Comparison of ENCODE assay signal across 19 cellular contexts in the genomic region with DNA sequence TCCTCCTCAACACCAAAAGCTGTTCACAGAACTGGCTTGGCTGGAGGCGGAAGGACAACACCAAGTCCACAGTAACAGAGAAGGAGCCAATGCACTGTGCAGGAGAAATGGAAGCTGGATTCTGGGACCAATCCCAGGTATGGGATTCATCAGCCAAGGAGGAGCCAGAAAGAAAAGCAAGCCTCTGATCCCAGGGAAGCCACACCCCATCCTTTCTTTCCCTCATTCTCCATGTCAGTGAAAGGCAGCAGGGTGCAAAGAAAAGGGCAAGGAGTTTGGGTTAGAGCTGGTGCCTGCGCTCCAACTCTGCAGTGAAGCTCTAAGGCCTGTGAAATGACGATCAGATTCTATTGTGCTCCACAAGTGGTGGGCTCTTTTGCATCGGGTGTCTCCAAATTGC. TPM values are rescaled to one million over a fixed set of nuclear protein-coding genes. Genes with fewer than 3 reads are reported as not detected.
DNase-seq lines count a peak whose midpoint lies in the region; TF ChIP-seq lines count a peak whose summit lies in the region.
"Had no signal": no experiment of that assay in that cellular context is flagged by ENCODE, and none has a peak within 500 bp of the region (broad histone marks: within the 10 kb centered on the region; RNA-seq: fewer than 3 reads in every experiment).

No MANE protein-coding gene starts in this region.

- H3K79me2 ChIP-seq in GM23248 (ENCODE audit: insufficient read depth) (peaks cover 81% of the 10 kb centered on the region), neural progenitor cell (ENCODE audit: low read depth) (peaks cover 58% of the 10 kb centered on the region)

- H3K9me3 ChIP-seq in GM23248 (ENCODE audit: low read depth), result no peaks in the 10 kb centered on the region
- no peaks in the 10 kb centered on the region for H3K9me3 ChIP-seq in esophagus squamous epithelium
- no peaks in the 10 kb centered on the region for H3K9me3 ChIP-seq in neural progenitor cell (ENCODE audit: low read depth)
- H3K9me3 ChIP-seq: adrenal gland, gastrocnemius medialis, neutrophil, right lobe of liver had no signal

- H3K36me3 Mint-ChIP-seq in neural progenitor cell, result peaks cover 10% of the 10 kb centered on the region
- H3K36me3 Mint-ChIP-seq in osteocyte (ENCODE audit: unreplicated experiment), result peaks cover 1% of the 10 kb centered on the region

- H2AFZ ChIP-seq in GM23248, result no peak overlapping the region
- H2AFZ ChIP-seq in neural progenitor cell (replicated peaks), result no peak overlapping the region

- H3K36me3 ChIP-seq in GM23248 (ENCODE audit: low read depth) (no peaks in the 10 kb centered on the region), esophagus squamous epithelium (peaks cover 0 to 8% (median 6%) of the 10 kb centered on the region in 3 donors), neural progenitor cell (no peaks in the 10 kb centered on the region)
- H3K36me3 ChIP-seq: adrenal gland, gastrocnemius medialis, neutrophil, right lobe of liver had no signal

- H3K27ac ChIP-seq in GM23248 (no peak overlapping the region), esophagus squamous epithelium (peak overlapping the region in 3 of 4 donors; percentile 45 to 59 (median 57)), neural progenitor cell (peak overlapping the region; percentile 51)
- H3K27ac ChIP-seq: neutrophil, right lobe of liver, VCaP had no signal

- H3K4me2 ChIP-seq in GM23248 (ENCODE audit: unreplicated experiment) (no peak overlapping the region), neural progenitor cell (peak overlapping the region; percentile 67)

- H4K20me1 ChIP-seq in GM23248 (ENCODE audit: insufficient read depth), result no peaks in the 10 kb centered on the region
- H4K20me1 ChIP-seq in neural progenitor cell (ENCODE audit: low read depth), result peaks cover 90% of the 10 kb centered on the region

- H3K4me3 ChIP-seq in GM23248 (no peak overlapping the region), esophagus squamous epithelium (no peak overlapping the region), neural progenitor cell (no peak overlapping the region)
- H3K4me3 ChIP-seq: adrenal gland, gastrocnemius medialis, right lobe of liver had no signal

- H3K4me3 Mint-ChIP-seq in neural progenitor cell, result peak overlapping the region; percentile 33
- H3K4me3 Mint-ChIP-seq in osteocyte (ENCODE audit: unreplicated experiment), result no peak overlapping the region
- H3K4me3 Mint-ChIP-seq: activated CD4-positive, alpha-beta memory T cell treated with anti-CD3 and anti-CD28 coated beads, Interleukin-2, amount 10 ng/mL, durations not matched to agents 7 days and 5 days; activated T-helper 17 cell treated with anti-CD3 and anti-CD28 coated beads, Interleukin-2, amount 50 U/mL, for 72 hours had no signal

- H3K27me3 Mint-ChIP-seq in neural progenitor cell (ENCODE audit: insufficient read depth, low read depth) (peaks cover 4% of the 10 kb centered on the region), osteocyte (ENCODE audit: unreplicated experiment) (no peaks in the 10 kb centered on the region)
- H3K27me3 Mint-ChIP-seq: activated CD4-positive, alpha-beta memory T cell treated with anti-CD3 and anti-CD28 coated beads, Interleukin-2, amount 10 ng/mL, durations not matched to agents 7 days and 5 days; activated T-helper 17 cell treated with anti-CD3 and anti-CD28 coated beads, Interleukin-2, amount 50 U/mL, for 72 hours; IgD-negative memory B cell had no signal

- peak overlapping the region; percentile 78 for H3K27ac Mint-ChIP-seq in neural progenitor cell
- H3K27ac Mint-ChIP-seq in osteocyte (ENCODE audit: unreplicated experiment), result no peak overlapping the region
- H3K27ac Mint-ChIP-seq: activated CD4-positive, alpha-beta memory T cell treated with anti-CD3 and anti-CD28 coated beads, Interleukin-2, amount 10 ng/mL, durations not matched to agents 7 days and 5 days; activated T-helper 17 cell treated with anti-CD3 and anti-CD28 coated beads, Interleukin-2, amount 50 U/mL, for 72 hours; IgD-negative memory B cell had no signal

- intact Hi-C loops in esophagus squamous epithelium (cut with DNase I), result no loop called here

- H3K27me3 ChIP-seq in GM23248 (replicated peaks; ENCODE audit: insufficient read depth), result no peaks in the 10 kb centered on the region
- no peaks in the 10 kb centered on the region for H3K27me3 ChIP-seq in esophagus squamous epithelium
- H3K27me3 ChIP-seq in neural progenitor cell, result no peaks in the 10 kb centered on the region
- H3K27me3 ChIP-seq: adrenal gland, gastrocnemius medialis, neutrophil, right lobe of liver had no signal

- in situ Hi-C loops in GM23248 (cut with MboI), result loop anchor here (25.0 kb wide), 1 partner anchor 278 kb away; a partner anchor contains a TSS

- TF ChIP-seq CTCF in esophagus squamous epithelium (IDR thresholded peaks at IDR 0.05), result no peak
- TF ChIP-seq CTCF in neural progenitor cell (IDR thresholded peaks at IDR 0.05), result no peak
- TF ChIP-seq CTCF in osteocyte (IDR thresholded peaks at IDR 0.05), result no peak

- peak; percentile 20 for DNase-seq in GM23248
- DNase-seq in NCI-H69 (lab: John Stamatoyannopoulos, UW), result peak; percentile 28
- DNase-seq in esophagus squamous epithelium (lab: John Stamatoyannopoulos, UW), result no peak
- DNase-seq in neural progenitor cell (ENCODE audit: low spot score), result peak; percentile 84
- no peak for DNase-seq in osteocyte (ENCODE audit: extremely low spot score, unreplicated experiment)
- DNase-seq in activated CD8-positive, alpha-beta memory T cell treated with anti-CD3 and anti-CD28 coated beads, Interleukin-2, amount 50 U/mL, for 4 hours, result no peak
- DNase-seq in erythroblast (lab: John Stamatoyannopoulos, UW), result no peak
- DNase-seq: activated CD4-positive, alpha-beta memory T cell treated with anti-CD3 and anti-CD28 coated beads, Interleukin-2, amount 10 ng/mL, durations not matched to agents 7 days and 5 days; cerebellar nuclear complex; gastrocnemius medialis; MV-4-11; NCI-H2029 treated with DMSO at 0.1 percent for 48 hours; right lobe of liver; stimulated activated CD4-positive, alpha-beta T cell treated with anti-CD3 and anti-CD28 coated beads, Interleukin-2, amount 100 ng/mL, for 24 hours had no signal

- H3K9ac ChIP-seq in GM23248, result no peak overlapping the region
- no peak overlapping the region for H3K9ac ChIP-seq in neural progenitor cell

- no peaks in the 10 kb centered on the region for H3K9me2 ChIP-seq in GM23248 (ENCODE audit: insufficient read depth)

- no peak for TF ChIP-seq POLR2A in esophagus squamous epithelium (IDR thresholded peaks at IDR 0.05)
- no peak for TF ChIP-seq POLR2A in erythroblast (IDR thresholded peaks at IDR 0.05; ENCODE audit: low read length)

- 60 to 74% methylated on average over 4 of the region's 4 CpGs for WGBS in GM23248 (ENCODE audit: low coverage in 1 of 2, low lambda C conversion rate in 2 of 2, missing lambda C conversion rate in 2 of 2), 2 experiments
- WGBS in esophagus squamous epithelium, 2 donors, result 58 to 63% methylated on average over 4 of the region's 4 CpGs

- H3F3A ChIP-seq in GM23248 (ENCODE audit: insufficient read depth) (no peaks in the 10 kb centered on the region), neural progenitor cell (ENCODE audit: low read depth) (peaks cover 21% of the 10 kb centered on the region)

- H3K4me1 Mint-ChIP-seq in neural progenitor cell, result peaks cover 45% of the 10 kb centered on the region
- H3K4me1 Mint-ChIP-seq in osteocyte (ENCODE audit: unreplicated experiment), result peaks cover 20% of the 10 kb centered on the region

- H3K4me1 ChIP-seq in GM23248 (ENCODE audit: insufficient read depth), result peaks cover 8% of the 10 kb centered on the region
- peaks cover 14 to 77% (median 50%) of the 10 kb centered on the region in 3 donors for H3K4me1 ChIP-seq in esophagus squamous epithelium
- peaks cover 9% of the 10 kb centered on the region for H3K4me1 ChIP-seq in neural progenitor cell

- H3K9me3 Mint-ChIP-seq in neural progenitor cell (no peaks in the 10 kb centered on the region), osteocyte (ENCODE audit: unreplicated experiment) (no peaks in the 10 kb centered on the region)
- H3K9me3 Mint-ChIP-seq: activated CD4-positive, alpha-beta memory T cell treated with anti-CD3 and anti-CD28 coated beads, Interleukin-2, amount 10 ng/mL, durations not matched to agents 7 days and 5 days; activated T-helper 17 cell treated with anti-CD3 and anti-CD28 coated beads, Interleukin-2, amount 50 U/mL, for 72 hours; IgD-negative memory B cell had no signal

RNA-seq across cellular contexts. Expression of a gene that starts 11.0 kb away (rescaled TPM):
- total RNA-seq in GM23248 (2014; rRNA removed; shearing (Covaris generic)), result 37.1 and 45.8 TPM in 2 replicates
- polyA plus RNA-seq in GM23248 (2016; fragmentation: Nextera tagmentation; extraction: Ambion mirVana), result 24.8 and 28.0 TPM in 2 replicates
- total RNA-seq in esophagus squamous epithelium (10 to 100 TPM; 23.8 to 44.1 (median 34.7) TPM), neural progenitor cell (ENCODE audit: low replicate concordance) (31.4 and 91.5 TPM in 2 replicates), osteocyte (41.3 and 42.2 TPM in 2 replicates)

RNA-seq across cellular contexts. Expression of a gene that starts 20.7 kb away (rescaled TPM):
- total RNA-seq in GM23248 (2014; rRNA removed; shearing (Covaris generic)), result 59.4 and 61.8 TPM in 2 replicates
- 95.7 and 96.1 TPM in 2 replicates for polyA plus RNA-seq in GM23248 (2016; fragmentation: Nextera tagmentation; extraction: Ambion mirVana)
- total RNA-seq in esophagus squamous epithelium, result 10 to 100 TPM; 54.6 to 66.2 (median 57.8) TPM
- total RNA-seq in neural progenitor cell (ENCODE audit: low replicate concordance), result 95.0 and 101 TPM in 2 replicates
- total RNA-seq in osteocyte, result 92.4 and 97.9 TPM in 2 replicates

Comparison
In these comparisons a context has a peak if more than half of its experiments do, and no peak if none do; other contexts are left out.
1. DNase-seq: peak in GM23248 (single experiment), NCI-H69 (single experiment) and neural progenitor cell (single experiment); none in esophagus squamous epithelium (single experiment), osteocyte (single experiment), activated CD8-positive, alpha-beta memory T cell treated with anti-CD3 and anti-CD28 coated beads, Interleukin-2, amount 50 U/mL, for 4 hours (single experiment) and erythroblast (0 of 2).